ENCODE assay signal across 8 cellular contexts in the genomic region with DNA sequence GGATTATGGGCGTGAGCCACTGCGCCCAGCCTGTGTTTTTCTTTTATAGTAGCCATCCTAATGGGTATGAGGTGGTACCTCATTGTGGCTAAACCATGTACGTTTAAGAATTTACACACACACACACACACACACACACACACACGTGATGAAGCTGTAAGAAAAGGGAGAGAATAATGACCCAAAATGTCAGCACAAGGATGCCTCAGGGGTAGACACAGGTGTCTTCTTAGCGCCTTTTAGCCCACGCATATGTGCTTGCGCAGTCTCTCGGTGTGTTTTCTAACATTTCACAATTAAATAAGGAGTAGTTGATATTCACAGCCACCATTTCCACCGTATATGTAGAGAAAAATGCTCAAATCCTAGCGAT. TPM values are rescaled to one million over a fixed set of nuclear protein-coding genes. Genes with fewer than 3 reads are reported as not detected.
DNase-seq lines count a peak whose midpoint lies in the region; ATAC-seq, FAIRE-seq and TF ChIP-seq lines count a peak whose summit lies in the region.

No MANE protein-coding gene starts in this region.

- H3K9me2 ChIP-seq in OCI-LY1 (ENCODE audit: low read depth, low read length): no peaks in the 10 kb centered on the region

- no peak for ATAC-seq in HG02885 (IDR thresholded peaks at IDR 0.05; ENCODE audit: poor library complexity, unreplicated experiment)

- H3K23me2 ChIP-seq in H1 (ENCODE audit: low read depth, low read length): peaks cover 12% of the 10 kb centered on the region; the same call in 1 of the 2 replicates

- no peak overlapping the region for H2BK120ac ChIP-seq in H1 (replicated peaks; ENCODE audit: low read depth, low read length)

- WGBS in H1 (ENCODE audit: extremely low coverage in 1 of 2, insufficient coverage in 1 of 2, insufficient read length in 1 of 2, insufficient replicate concordance in 2 of 2, low coverage in 1 of 2, low lambda C conversion rate in 2 of 2, missing lambda C conversion rate in 1 of 2), 2 experiments: 35% methylated on average over 10 of the region's 10 CpGs; no CpG with 5 or more reads in 1 of the 2 experiments

- no peak overlapping the region for H2BK20ac ChIP-seq in H1 (ENCODE audit: low read length)

- peak; percentile 84 for FAIRE-seq in GM12892 (lab: Jason Lieb, UNC)
- no peak for FAIRE-seq in H1 (lab: Jason Lieb, UNC)
- no peak for FAIRE-seq in H54 (lab: Jason Lieb, UNC)

- no peak overlapping the region for H3K14ac ChIP-seq in H1 (ENCODE audit: insufficient read length)

- peak overlapping the region; percentile 89 for H3K4me2 ChIP-seq in OCI-LY1 (ENCODE audit: low read length)
- peak overlapping the region; percentile 75 to 90 for H3K4me2 ChIP-seq in H1 (ENCODE audit: insufficient read depth in 1 of 2, low read depth in 2 of 2, low read length in 2 of 2)

- H3K36me3 ChIP-seq in OCI-LY1 (ENCODE audit: insufficient read depth, low read length) (no peaks in the 10 kb centered on the region), H1 (ENCODE audit: control insufficient read depth in 2 of 4, insufficient read depth in 4 of 4, low read length in 3 of 4) (no peaks in the 10 kb centered on the region), neutrophil (no peaks in the 10 kb centered on the region)

- H3K79me2 ChIP-seq in OCI-LY1 (ENCODE audit: insufficient read depth, low read length) (no peaks in the 10 kb centered on the region), H1 (ENCODE audit: control insufficient read depth in 1 of 2, insufficient read depth in 2 of 2, low read length in 2 of 2) (peaks cover 0 to 3% of the 10 kb centered on the region in 2 experiments; a peak in 1 of 4 replicates)

- H3K18ac ChIP-seq in H1 (ENCODE audit: extremely low read depth, low read length): 0 out of 2 replicates have a peak overlapping the region, but pooled peaks have one; percentile 5

- DNase-seq in GM12892 (ENCODE audit: insufficient read length) (no peak), H1 (ENCODE audit: low read depth in 1 of 2, low spot score in 2 of 2) (no peak), H54 (ENCODE audit: insufficient read length, low spot score) (no peak), HCEC 1CT (no peak), midbrain (lab: John Stamatoyannopoulos, UW) (no peak)

- no peaks in the 10 kb centered on the region for H4K20me1 ChIP-seq in OCI-LY1 (ENCODE audit: insufficient read depth, low read length)
- peaks cover 6 to 9% of the 10 kb centered on the region in 2 experiments for H4K20me1 ChIP-seq in H1 (replicated peaks in 1 of 2; ENCODE audit: control insufficient read depth in 1 of 2, insufficient read depth in 2 of 2, low read length in 2 of 2)

- H3K4me1 ChIP-seq in OCI-LY1 (ENCODE audit: insufficient read depth, low read length, severe bottlenecking) (peaks cover 42% of the 10 kb centered on the region), H1 (replicated peaks in 1 of 4; ENCODE audit: control insufficient read depth in 3 of 4, insufficient read depth in 4 of 4, low read length in 3 of 4) (peaks cover 0 to 19% (median 5%) of the 10 kb centered on the region in 4 experiments; a peak in 5 of 7 replicates), neutrophil (ENCODE audit: control insufficient read depth in 1 of 2, insufficient read depth in 1 of 2, low read depth in 1 of 2, low read length in 1 of 2) (peaks cover 39 to 43% of the 10 kb centered on the region in 2 experiments)

- no peak overlapping the region for H3K23ac ChIP-seq in H1 (ENCODE audit: insufficient read length)

- TF ChIP-seq CTCF in OCI-LY1 (IDR thresholded peaks at IDR 0.05; ENCODE audit: low read length) (no peak), H1 (IDR thresholded peaks at IDR 0.05; ENCODE audit: control extremely low read depth in 1 of 3, insufficient read depth in 1 of 3, low read depth in 1 of 3, low read length in 3 of 3) (no peak), neutrophil (IDR thresholded peaks at IDR 0.05) (no peak)

- H2BK12ac ChIP-seq in H1 (ENCODE audit: low read depth, low read length): 0 out of 2 replicates have a peak overlapping the region, but pooled peaks have one; percentile 4

- H3K79me1 ChIP-seq in H1 (ENCODE audit: low read depth, low read length): peaks cover 6% of the 10 kb centered on the region; the same call in 1 of the 2 replicates

- no peak for TF ChIP-seq RAD21 in H1 (IDR thresholded peaks at IDR 0.05 in 1 of 2, conservative IDR thresholded peaks at IDR 0.05 in 1 of 2; ENCODE audit: low read depth in 2 of 2, low read length in 2 of 2)

- POLR2A ChIA-PET in H1 (lab: Charles Lee; ENCODE audit: partially characterized antibody): no interaction called here

- no peak for TF ChIP-seq EP300 in H1 (IDR thresholded peaks at IDR 0.05; ENCODE audit: borderline replicate concordance in 1 of 2, low read depth in 2 of 2, low read length in 2 of 2)

- H3K27ac ChIP-seq in OCI-LY1 (ENCODE audit: low read depth, low read length, poor library complexity, severe bottlenecking) (peak overlapping the region; percentile 60), H1 (ENCODE audit: low read depth, low read length) (no peak overlapping the region), neutrophil (peak overlapping the region; percentile 82)

- H3K9me3 ChIP-seq in OCI-LY1 (ENCODE audit: low read length) (no peaks in the 10 kb centered on the region), H1 (ENCODE audit: insufficient read depth in 2 of 2, low read depth in 1 of 2, low read length in 1 of 2) (no peaks in the 10 kb centered on the region), neutrophil (no peaks in the 10 kb centered on the region)

- peak overlapping the region; percentile 65 for H3K9ac ChIP-seq in OCI-LY1 (ENCODE audit: low read length)
- no peak overlapping the region for H3K9ac ChIP-seq in H1 (replicated peaks in 1 of 4; ENCODE audit: extremely low read depth in 1 of 4, low read depth in 3 of 4, low read length in 3 of 4)

- no peak overlapping the region for H3K56ac ChIP-seq in H1 (replicated peaks; ENCODE audit: insufficient read length, low read depth, low read length)

- no peak overlapping the region for H2AK5ac ChIP-seq in H1 (ENCODE audit: low read depth, low read length)

- H3K27me3 ChIP-seq in OCI-LY1 (ENCODE audit: insufficient read depth, low read length): 0 out of 2 replicates have a peak, but pooled peaks cover 11% of the 10 kb centered on the region
- H3K27me3 ChIP-seq in H1 (replicated peaks in 1 of 4; ENCODE audit: control insufficient read depth in 3 of 4, extremely low read depth in 1 of 4, insufficient read depth in 3 of 4, low read length in 3 of 4): peaks cover 0 to 3% (median 0%) of the 10 kb centered on the region in 4 experiments; a peak in 2 of 7 replicates
- H3K27me3 ChIP-seq in neutrophil: peaks cover 46% of the 10 kb centered on the region

- TF ChIP-seq POLR2A in GM12892 (IDR thresholded peaks at IDR 0.05; ENCODE audit: low read depth, low read length) (no peak), H1 (IDR thresholded peaks at IDR 0.05; ENCODE audit: control extremely low read depth in 1 of 2, low read depth in 2 of 2, low read length in 2 of 2) (no peak), H54 (IDR thresholded peaks at IDR 0.05; ENCODE audit: low read depth, low read length) (no peak)

- H3K4me3 ChIP-seq in OCI-LY1 (ENCODE audit: low read depth, low read length, poor library complexity, severe bottlenecking): peak overlapping the region; percentile 73
- peak overlapping the region; percentile 55 to 68 (median 64) for H3K4me3 ChIP-seq in H1 (ENCODE audit: extremely low read depth in 1 of 4, insufficient read depth in 2 of 4, low read depth in 3 of 4, low read length in 4 of 4)
- H3K4me3 ChIP-seq in neutrophil (ENCODE audit: low read depth in 1 of 2, low read length in 1 of 2): peak overlapping the region; percentile 70 to 88

- H2BK15ac ChIP-seq in H1 (ENCODE audit: low read length): peak overlapping the region; percentile 20; the same call in 1 of the 2 replicates

- H2BK5ac ChIP-seq in H1 (ENCODE audit: low read depth, low read length): peak overlapping the region; percentile 60; the same call in 1 of the 2 replicates

- H4K8ac ChIP-seq in H1 (ENCODE audit: extremely low read depth, insufficient read depth, low read length): no peak overlapping the region

- H3K4ac ChIP-seq in H1 (replicated peaks; ENCODE audit: insufficient read length, low read depth, low read length): peak overlapping the region; percentile 9

- peak overlapping the region; percentile 4 for H4K91ac ChIP-seq in H1 (replicated peaks; ENCODE audit: insufficient read length, low read length)

- CTCF ChIA-PET in H1 (lab: Charles Lee; ENCODE audit: partially characterized antibody): interaction anchor here (0.6 to 5.0 kb wide), 6 partner anchors 8 to 306 kb away, joined by 3 to 53 read pairs (median 4); a partner anchor contains a TSS

- no peak overlapping the region for H2AFZ ChIP-seq in OCI-LY1 (ENCODE audit: low read length)
- H2AFZ ChIP-seq in H1 (ENCODE audit: low read length): peak overlapping the region; percentile 80

- no peaks in the 10 kb centered on the region for H3F3A ChIP-seq in OCI-LY1 (ENCODE audit: insufficient read depth, low read length)

- H4K5ac ChIP-seq in H1 (ENCODE audit: insufficient read length, low read depth, low read length): no peak overlapping the region

RNA-seq across cellular contexts. Expression of a gene that starts 0.8 kb away (rescaled TPM):
- 83.1 TPM for polyA plus RNA-seq in GM12892 (2012; ENCODE audit: missing spikeins)
- 76.7 and 82.3 TPM in 2 replicates for total RNA-seq in H1 (2021; fragmentation: NEBNext Ultra II Directional; extraction: Animal tissue kit (Norgen Biotek cat#: 25700))
- polyA plus RNA-seq in H1 (2011; rRNA removed): 80.2 and 106 TPM in 2 replicates
- polyA plus RNA-seq in H1 (2011; cell fraction: cytosol; rRNA removed): 87.2 TPM
- 210 TPM for polyA plus RNA-seq in H1 (2011; cell fraction: nucleus; rRNA removed)
- polyA plus RNA-seq in H1 (2012, experiment 1 of 2): 40.8 to 95.9 TPM (median 88.0 TPM) in 4 replicates
- polyA plus RNA-seq in H1 (2012, experiment 2 of 2): 60.1 TPM
- 42.3 TPM for polyA plus RNA-seq in H1 (2013, experiment 1 of 2)
- polyA plus RNA-seq in H1 (2013, experiment 2 of 2): 40.2 TPM
- 32.1 and 43.0 TPM in 2 replicates for polyA minus RNA-seq in H1 (2011; rRNA and poly(A)+ RNA removed)
- polyA minus RNA-seq in H1 (2011; cell fraction: cytosol; rRNA and poly(A)+ RNA removed): 45.9 TPM
- polyA minus RNA-seq in H1 (2011; cell fraction: nucleus; rRNA and poly(A)+ RNA removed): 49.0 TPM

RNA-seq across cellular contexts. Expression of a gene that starts 13.4 kb away (rescaled TPM):
- polyA plus RNA-seq in GM12892 (2012; ENCODE audit: missing spikeins): 0.11 TPM
- 0.10 TPM in 1 of 2 replicates, not detected in the other for total RNA-seq in H1 (2021; fragmentation: NEBNext Ultra II Directional; extraction: Animal tissue kit (Norgen Biotek cat#: 25700))
- 0.09 and 0.20 TPM in 2 replicates for polyA plus RNA-seq in H1 (2011; rRNA removed)
- 0.10 TPM for polyA plus RNA-seq in H1 (2011; cell fraction: cytosol; rRNA removed)
- polyA plus RNA-seq in H1 (2011; cell fraction: nucleus; rRNA removed): 1.0 TPM
- 0.16 to 0.23 TPM (median 0.20 TPM) in 3 of 4 replicates, not detected in the other for polyA plus RNA-seq in H1 (2012, experiment 1 of 2)
- 0.09 TPM for polyA plus RNA-seq in H1 (2012, experiment 2 of 2)
- 0.02 TPM for polyA plus RNA-seq in H1 (2013, experiment 1 of 2)
- polyA plus RNA-seq in H1 (2013, experiment 2 of 2): not detected
- polyA minus RNA-seq in H1 (2011; rRNA and poly(A)+ RNA removed): 0.06 and 0.10 TPM in 2 replicates
- not detected for polyA minus RNA-seq in H1 (2011; cell fraction: cytosol; rRNA and poly(A)+ RNA removed)
- 0.30 TPM for polyA minus RNA-seq in H1 (2011; cell fraction: nucleus; rRNA and poly(A)+ RNA removed)

RNA-seq across cellular contexts. Expression of a gene that starts 37.4 kb away (rescaled TPM):
- polyA plus RNA-seq in GM12892 (2012; ENCODE audit: missing spikeins): not detected
- not detected in 2 replicates for total RNA-seq in H1 (2021; fragmentation: NEBNext Ultra II Directional; extraction: Animal tissue kit (Norgen Biotek cat#: 25700))
- 0.06 and 0.30 TPM in 2 replicates for polyA plus RNA-seq in H1 (2011; rRNA removed)
- polyA plus RNA-seq in H1 (2011; cell fraction: cytosol; rRNA removed): 0.05 TPM
- polyA plus RNA-seq in H1 (2011; cell fraction: nucleus; rRNA removed): 0.13 TPM
- polyA plus RNA-seq in H1 (2012, experiment 1 of 2): not detected in 4 replicates
- polyA plus RNA-seq in H1 (2012, experiment 2 of 2): not detected
- 0.12 TPM for polyA plus RNA-seq in H1 (2013, experiment 1 of 2)
- polyA plus RNA-seq in H1 (2013, experiment 2 of 2): 0.09 TPM
- polyA minus RNA-seq in H1 (2011; rRNA and poly(A)+ RNA removed): 0.28 TPM in 1 of 2 replicates, not detected in the other
- polyA minus RNA-seq in H1 (2011; cell fraction: cytosol; rRNA and poly(A)+ RNA removed): not detected
- not detected for polyA minus RNA-seq in H1 (2011; cell fraction: nucleus; rRNA and poly(A)+ RNA removed)

RNA-seq across cellular contexts. Expression of a gene that starts 40.1 kb away (rescaled TPM):
- polyA plus RNA-seq in GM12892 (2012; ENCODE audit: missing spikeins): 4.7 TPM
- total RNA-seq in H1 (2021; fragmentation: NEBNext Ultra II Directional; extraction: Animal tissue kit (Norgen Biotek cat#: 25700)): 10.6 and 11.6 TPM in 2 replicates
- polyA plus RNA-seq in H1 (2011; rRNA removed): 12.0 and 20.5 TPM in 2 replicates
- 14.8 TPM for polyA plus RNA-seq in H1 (2011; cell fraction: cytosol; rRNA removed)
- polyA plus RNA-seq in H1 (2011; cell fraction: nucleus; rRNA removed): 59.6 TPM
- 6.5 to 11.7 TPM (median 11.0 TPM) in 4 replicates for polyA plus RNA-seq in H1 (2012, experiment 1 of 2)
- 5.2 TPM for polyA plus RNA-seq in H1 (2012, experiment 2 of 2)
- 9.3 TPM for polyA plus RNA-seq in H1 (2013, experiment 1 of 2)
- polyA plus RNA-seq in H1 (2013, experiment 2 of 2): 7.4 TPM
- 2.4 and 2.6 TPM in 2 replicates for polyA minus RNA-seq in H1 (2011; rRNA and poly(A)+ RNA removed)
- 4.1 TPM for polyA minus RNA-seq in H1 (2011; cell fraction: cytosol; rRNA and poly(A)+ RNA removed)
- 7.8 TPM for polyA minus RNA-seq in H1 (2011; cell fraction: nucleus; rRNA and poly(A)+ RNA removed)

RNA-seq across cellular contexts. Expression of a gene that starts 54.4 kb away (rescaled TPM):
- polyA plus RNA-seq in GM12892 (2012; ENCODE audit: missing spikeins): 1.8 TPM
- total RNA-seq in H1 (2021; fragmentation: NEBNext Ultra II Directional; extraction: Animal tissue kit (Norgen Biotek cat#: 25700)): 0.28 and 0.36 TPM in 2 replicates
- polyA plus RNA-seq in H1 (2011; rRNA removed): 0.17 and 0.27 TPM in 2 replicates
- polyA plus RNA-seq in H1 (2011; cell fraction: cytosol; rRNA removed): 0.27 TPM
- polyA plus RNA-seq in H1 (2011; cell fraction: nucleus; rRNA removed): 0.64 TPM
- polyA plus RNA-seq in H1 (2012, experiment 1 of 2): 0.13 to 0.59 TPM (median 0.25 TPM) in 4 replicates
- polyA plus RNA-seq in H1 (2012, experiment 2 of 2): 0.10 TPM
- polyA plus RNA-seq in H1 (2013, experiment 1 of 2): 0.30 TPM
- 0.15 TPM for polyA plus RNA-seq in H1 (2013, experiment 2 of 2)
- polyA minus RNA-seq in H1 (2011; rRNA and poly(A)+ RNA removed): 0.17 and 0.22 TPM in 2 replicates
- 1.5 TPM for polyA minus RNA-seq in H1 (2011; cell fraction: cytosol; rRNA and poly(A)+ RNA removed)
- 1.2 TPM for polyA minus RNA-seq in H1 (2011; cell fraction: nucleus; rRNA and poly(A)+ RNA removed)
